ENCODE assay signal across 9 cellular contexts in genomic region chr13:73273737-73274136, GRCh38.
A peak's percentile ranks its signal among the peaks of the same experiment; 100 is the strongest.
DNase-seq lines count a peak whose midpoint lies in the region; ATAC-seq and TF ChIP-seq lines count a peak whose summit lies in the region.
"Had no signal": no experiment of that assay in that cellular context is flagged by ENCODE, and none has a peak within 500 bp of the region (broad histone marks: within the 10 kb centered on the region; RNA-seq: fewer than 3 reads in every experiment).

No MANE protein-coding gene starts in this region.

- TF ChIP-seq CTCF in suprapubic skin (IDR thresholded peaks at IDR 0.05), result no peak

- DNase-seq in HCEC 1CT (peak; percentile 96), adipocyte (ENCODE audit: low read depth) (peak; percentile 75), foreskin melanocyte (peak; percentile 7), suprapubic skin (ENCODE audit: low spot score in 2 of 2) (no peak)
- no peak for DNase-seq in stimulated activated CD8-positive, alpha-beta memory T cell treated with anti-CD3 and anti-CD28 coated beads, Interleukin-4, amount 100 ng/mL, for 48 hours
- DNase-seq: DMS79 treated with DMSO at 0.1 percent for 48 hours, NCI-H2227 treated with DMSO at 0.1 percent for 48 hours had no signal

- H3K27me3 ChIP-seq in adipocyte (replicated peaks; ENCODE audit: control insufficient read depth, insufficient read depth, low read length) (no peaks in the 10 kb centered on the region), suprapubic skin (no peaks in the 10 kb centered on the region)

- 57% methylated on average over 5 of the region's 5 CpGs for WGBS in suprapubic skin

- H3K4me1 ChIP-seq in adipocyte (ENCODE audit: control insufficient read depth, insufficient read depth, low read length), result no peaks in the 10 kb centered on the region
- H3K4me1 ChIP-seq in suprapubic skin, result no peaks in the 10 kb centered on the region

- peaks cover 4% of the 10 kb centered on the region for H3K9me3 ChIP-seq in adipocyte (ENCODE audit: control insufficient read depth, low read length)
- H3K9me3 ChIP-seq in suprapubic skin, result no peaks in the 10 kb centered on the region

- H3K9ac ChIP-seq in adipocyte (ENCODE audit: low read length), result no peak overlapping the region

- H3K27ac ChIP-seq in suprapubic skin, result no peak overlapping the region

- TF ChIP-seq POLR2A in suprapubic skin (IDR thresholded peaks at IDR 0.05), result no peak

- no peaks in the 10 kb centered on the region for H3K36me3 ChIP-seq in adipocyte (ENCODE audit: control insufficient read depth, insufficient read depth, low read length, severe bottlenecking)
- H3K36me3 ChIP-seq in suprapubic skin, result no peaks in the 10 kb centered on the region

- ATAC-seq in GM21529 (IDR thresholded peaks at IDR 0.05; ENCODE audit: unreplicated experiment) (no peak), GM18498 (IDR thresholded peaks at IDR 0.05; ENCODE audit: unreplicated experiment) (no peak)

- H3K4me3 ChIP-seq in adipocyte (ENCODE audit: low read length) (no peak overlapping the region), suprapubic skin (no peak overlapping the region)

- TF ChIP-seq EP300 in suprapubic skin (IDR thresholded peaks at IDR 0.05), result peak; percentile 30

Comparison
In these comparisons a context has a peak if more than half of its experiments do, and no peak if none do; other contexts are left out.
1. DNase-seq: peak in HCEC 1CT (single experiment), adipocyte (single experiment) and foreskin melanocyte (single experiment); none in suprapubic skin (0 of 2) and stimulated activated CD8-positive, alpha-beta memory T cell treated with anti-CD3 and anti-CD28 coated beads, Interleukin-4, amount 100 ng/mL, for 48 hours (single experiment).